ENCODE assay signal across 26 cellular contexts in the genomic region with DNA sequence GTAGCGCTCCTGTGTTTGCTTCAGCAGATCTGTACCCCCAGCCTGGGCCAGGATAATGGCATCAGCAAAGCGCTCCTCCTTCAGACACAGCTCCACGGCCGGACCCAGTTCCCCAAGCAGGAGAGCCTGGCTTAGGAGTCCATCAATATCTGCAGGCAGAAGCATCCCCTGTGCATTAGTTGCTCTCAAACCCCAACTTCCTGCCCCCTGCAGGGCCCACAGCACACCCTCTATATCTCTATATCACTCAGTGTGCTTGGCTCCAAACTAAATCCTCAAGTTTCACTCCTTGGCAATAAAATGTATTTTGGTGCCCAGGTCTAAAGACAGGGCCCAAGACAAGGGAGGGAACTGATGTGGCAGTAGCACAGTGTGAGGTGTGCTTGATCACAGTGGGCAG. TPM values are rescaled to one million over a fixed set of nuclear protein-coding genes. Genes with fewer than 3 reads are reported as not detected.
"Had no signal": no experiment of that assay in that cellular context is flagged by ENCODE, and none has a peak within 500 bp of the region (broad histone marks: within the 10 kb centered on the region; RNA-seq: fewer than 3 reads in every experiment).

No MANE protein-coding gene starts in this region.

- H3K27ac ChIP-seq: epithelial cell of prostate, esophagus muscularis mucosa, gastrocnemius medialis, heart right ventricle, neutrophil, spleen had no signal

- H3K9me3 ChIP-seq: esophagus muscularis mucosa, gastrocnemius medialis, heart right ventricle, neutrophil, spleen had no signal

- H3K4me1 Mint-ChIP-seq: nephron progenitor cell; stimulated activated memory B cell treated with anti-CD40 and anti-IgM and Interleukin-4, amounts not matched to agents 10 μg/mL and 1 μg/mL and 100 μg/mL, for 72 hours had no signal

- H3K27me3 Mint-ChIP-seq: dendritic cell treated with granulocyte-macrophage colony-stimulating factor and Interleukin-4, amounts not matched to agents 40 ng/mL and 50 ng/mL, for 4 days; effector memory CD8-positive, alpha-beta T cell; naive thymus-derived CD4-positive, alpha-beta T cell; stimulated activated memory B cell treated with anti-CD40 and anti-IgM and Interleukin-4, amounts not matched to agents 10 μg/mL and 1 μg/mL and 100 μg/mL, for 72 hours; type B pancreatic cell had no signal

- H3K27ac Mint-ChIP-seq: dendritic cell treated with granulocyte-macrophage colony-stimulating factor and Interleukin-4, amounts not matched to agents 40 ng/mL and 50 ng/mL, for 4 days; effector memory CD8-positive, alpha-beta T cell; nephron progenitor cell; stimulated activated memory B cell treated with anti-CD40 and anti-IgM and Interleukin-4, amounts not matched to agents 10 μg/mL and 1 μg/mL and 100 μg/mL, for 72 hours; type B pancreatic cell had no signal

- H3K9me3 Mint-ChIP-seq: dendritic cell treated with granulocyte-macrophage colony-stimulating factor and Interleukin-4, amounts not matched to agents 40 ng/mL and 50 ng/mL, for 4 days; effector memory CD8-positive, alpha-beta T cell; naive thymus-derived CD4-positive, alpha-beta T cell; nephron progenitor cell; stimulated activated memory B cell treated with anti-CD40 and anti-IgM and Interleukin-4, amounts not matched to agents 10 μg/mL and 1 μg/mL and 100 μg/mL, for 72 hours; type B pancreatic cell had no signal

- DNase-seq: effector memory CD8-positive, alpha-beta T cell; gastrocnemius medialis; heart right ventricle; hypothalamus; mammary epithelial cell; naive thymus-derived CD4-positive, alpha-beta T cell; nephron progenitor cell; posterior cingulate gyrus; spleen; stimulated activated CD4-positive, alpha-beta T cell treated with anti-CD3 and anti-CD28 coated beads, Interleukin-15, amount 100 ng/mL, for 24 hours; stimulated activated CD4-positive, alpha-beta T cell treated with anti-CD3 and anti-CD28 coated beads, Interleukin-1b, Interleukin-23, amount 100 ng/mL, for 48 hours; stimulated activated CD4-positive, alpha-beta T cell treated with anti-CD3 and anti-CD28 coated beads, Interleukin-4, amount 100 ng/mL, for 24 hours had no signal

- H3K4me3 ChIP-seq: esophagus muscularis mucosa, gastrocnemius medialis, heart right ventricle, spleen had no signal

- H3K27me3 ChIP-seq: esophagus muscularis mucosa, gastrocnemius medialis, heart right ventricle, neutrophil, spleen had no signal

- H3K4me1 ChIP-seq: esophagus muscularis mucosa, gastrocnemius medialis, heart right ventricle had no signal

- H3K4me3 Mint-ChIP-seq: dendritic cell treated with granulocyte-macrophage colony-stimulating factor and Interleukin-4, amounts not matched to agents 40 ng/mL and 50 ng/mL, for 4 days; effector memory CD8-positive, alpha-beta T cell; nephron progenitor cell; stimulated activated memory B cell treated with anti-CD40 and anti-IgM and Interleukin-4, amounts not matched to agents 10 μg/mL and 1 μg/mL and 100 μg/mL, for 72 hours; type B pancreatic cell had no signal

- ATAC-seq: effector memory CD8-positive, alpha-beta T cell; gastrocnemius medialis; heart right ventricle; left lobe of liver; naive thymus-derived CD4-positive, alpha-beta T cell; sciatic nerve; stimulated activated memory B cell treated with anti-CD40 and anti-IgM and Interleukin-4, amounts not matched to agents 10 μg/mL and 1 μg/mL and 100 μg/mL, for 72 hours had no signal

RNA-seq across cellular contexts. Expression of a gene that starts 35.2 kb away (rescaled TPM):
- total RNA-seq: esophagus muscularis mucosa, fibroblast of villous mesenchyme, gastrocnemius medialis, heart right ventricle, left lobe of liver, mammary epithelial cell, mesenteric fat pad, mononuclear cell, osteocyte, pulmonary artery endothelial cell, sciatic nerve, skeletal muscle tissue, spleen had no signal
- polyA plus RNA-seq: heart right ventricle, mammary epithelial cell had no signal
